ENCODE assay signal across 27 cellular contexts in the genomic region with DNA sequence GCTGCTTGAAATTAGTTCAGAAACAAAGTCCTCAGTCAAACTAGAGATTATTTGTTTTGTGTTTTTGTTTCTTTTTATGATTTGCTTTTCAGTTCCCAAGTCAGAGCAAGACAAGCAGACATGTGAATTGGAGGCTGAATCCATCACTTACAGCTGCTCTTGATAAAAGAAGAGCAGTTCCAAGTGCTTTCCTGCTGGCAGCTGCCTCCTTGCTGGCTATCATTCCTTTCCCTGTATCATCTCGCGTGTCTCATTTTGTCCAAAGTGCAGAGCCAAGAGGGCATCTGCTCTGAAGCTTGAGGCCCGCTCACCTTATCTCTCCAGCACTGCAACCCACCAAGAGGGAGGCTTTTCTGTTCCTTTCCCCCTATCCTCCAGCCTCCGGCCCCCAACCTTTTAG.
"Had no signal": no experiment of that assay in that cellular context is flagged by ENCODE, and none has a peak within 500 bp of the region (broad histone marks: within the 10 kb centered on the region; RNA-seq: fewer than 3 reads in every experiment).

No MANE protein-coding gene starts in this region.

- H3K9me3 ChIP-seq: gastroesophageal sphincter, tibial artery had no signal

- H3K4me3 ChIP-seq: dorsolateral prefrontal cortex, esophagus muscularis mucosa, gastroesophageal sphincter, lung, tibial artery had no signal

- H3K27me3 ChIP-seq: esophagus muscularis mucosa, gastroesophageal sphincter, tibial artery had no signal

- H3K27ac ChIP-seq: dorsolateral prefrontal cortex, esophagus muscularis mucosa, gastroesophageal sphincter, tibial artery, WERI-Rb-1 had no signal

- DNase-seq: activated CD4-positive, alpha-beta T cell treated with anti-CD3 and anti-CD28 coated beads, Interleukin-2, amount 10 ng/mL, durations not matched to agents 7 days and 5 days; activated CD4-positive, CD25-positive, alpha-beta regulatory T cell treated with anti-CD3 and anti-CD28 coated beads, Interleukin-2, amount 50 U/mL, for 72 hours; activated CD8-positive, alpha-beta T cell treated with anti-CD3 and anti-CD28 coated beads, Interleukin-2, amount 10 ng/mL, durations not matched to agents 7 days and 5 days; activated gamma-delta T cell; activated naive CD4-positive, alpha-beta T cell treated with anti-CD3 and anti-CD28 coated beads, Interleukin-2, amount 50 U/mL, for 16 hours; aorta; central memory CD4-positive, alpha-beta T cell; dorsolateral prefrontal cortex; head of caudate nucleus; midbrain; natural killer cell; retina; stimulated activated CD4-positive, alpha-beta T cell treated with anti-CD3 and anti-CD28 coated beads, Interleukin-4, amount 100 ng/mL, for 24 hours; stimulated activated naive CD8-positive, alpha-beta T cell treated with anti-CD3 and anti-CD28 coated beads, Interleukin-15, amount 100 ng/mL, for 72 hours; T-cell; tibial artery; WERI-Rb-1 had no signal

- H3K36me3 ChIP-seq: esophagus muscularis mucosa, gastroesophageal sphincter, tibial artery, WERI-Rb-1 had no signal

- ATAC-seq: activated CD8-positive, alpha-beta T cell treated with anti-CD3 and anti-CD28 coated beads, Interleukin-2, amount 10 ng/mL, durations not matched to agents 7 days and 5 days; gastroesophageal sphincter; natural killer cell; stimulated activated naive CD8-positive, alpha-beta T cell treated with anti-CD3 and anti-CD28 coated beads, Interleukin-15, amount 100 ng/mL, for 72 hours; T-cell had no signal

- H3K9me3 Mint-ChIP-seq: activated T-helper 1 cell treated with anti-CD3 and anti-CD28 coated beads, Interleukin-12 subunit alpha, Interleukin-12 subunit beta, Interleukin-2, Interleukin-4 antibody, amounts not matched to agents 30 ng/mL and 10 ng/mL and 1 ng/mL, durations not matched to agents 14 hours and 24 hours and 36 hours; brain; stimulated activated naive CD8-positive, alpha-beta T cell treated with anti-CD3 and anti-CD28 coated beads, Interleukin-15, amount 100 ng/mL, for 72 hours had no signal

- H3K36me3 Mint-ChIP-seq: brain, natural killer cell, T-cell had no signal

- H3K27ac Mint-ChIP-seq: activated CD4-positive, alpha-beta T cell treated with anti-CD3 and anti-CD28 coated beads, Interleukin-2, amount 10 ng/mL, durations not matched to agents 7 days and 5 days; activated CD8-positive, alpha-beta T cell treated with anti-CD3 and anti-CD28 coated beads, Interleukin-2, amount 10 ng/mL, durations not matched to agents 7 days and 5 days; brain; natural killer cell; progenitor cell of endocrine pancreas; stimulated activated naive CD8-positive, alpha-beta T cell treated with anti-CD3 and anti-CD28 coated beads, Interleukin-15, amount 100 ng/mL, for 72 hours; T-cell; T-helper 2 cell treated with Interferon-gamma antibody and Interleukin-4, amounts not matched to agents 5 μg/mL and 100 μg/mL, for 36 hours had no signal

- H3K4me3 Mint-ChIP-seq: activated CD4-positive, alpha-beta T cell treated with anti-CD3 and anti-CD28 coated beads, Interleukin-2, amount 10 ng/mL, durations not matched to agents 7 days and 5 days; activated CD8-positive, alpha-beta T cell treated with anti-CD3 and anti-CD28 coated beads, Interleukin-2, amount 10 ng/mL, durations not matched to agents 7 days and 5 days; activated T-helper 1 cell treated with anti-CD3 and anti-CD28 coated beads, Interleukin-12 subunit alpha, Interleukin-12 subunit beta, Interleukin-2, Interleukin-4 antibody, amounts not matched to agents 30 ng/mL and 10 ng/mL and 1 ng/mL, durations not matched to agents 14 hours and 24 hours and 36 hours; brain; natural killer cell; stimulated activated naive CD8-positive, alpha-beta T cell treated with anti-CD3 and anti-CD28 coated beads, Interleukin-15, amount 100 ng/mL, for 72 hours; T-cell; T-helper 2 cell treated with Interferon-gamma antibody and Interleukin-4, amounts not matched to agents 5 μg/mL and 100 μg/mL, for 36 hours had no signal

- FAIRE-seq: colon, keratinocyte, TTC549 had no signal

- H3K4me1 ChIP-seq: esophagus muscularis mucosa, gastroesophageal sphincter, tibial artery had no signal

- H3K4me1 Mint-ChIP-seq: activated CD4-positive, alpha-beta T cell treated with anti-CD3 and anti-CD28 coated beads, Interleukin-2, amount 10 ng/mL, durations not matched to agents 7 days and 5 days; brain; natural killer cell; stimulated activated naive CD8-positive, alpha-beta T cell treated with anti-CD3 and anti-CD28 coated beads, Interleukin-15, amount 100 ng/mL, for 72 hours; T-cell had no signal

- H3K27me3 Mint-ChIP-seq: activated CD4-positive, alpha-beta T cell treated with anti-CD3 and anti-CD28 coated beads, Interleukin-2, amount 10 ng/mL, durations not matched to agents 7 days and 5 days; brain; progenitor cell of endocrine pancreas; stimulated activated naive CD8-positive, alpha-beta T cell treated with anti-CD3 and anti-CD28 coated beads, Interleukin-15, amount 100 ng/mL, for 72 hours; T-cell had no signal
